11 cellular contexts compared by ENCODE assay signal in genomic region chr3:122800838-122801237, GRCh38.
"Had no signal": no experiment of that assay in that cellular context is flagged by ENCODE, and none has a peak within 500 bp of the region (broad histone marks: within the 10 kb centered on the region; RNA-seq: fewer than 3 reads in every experiment).

No MANE protein-coding gene starts in this region.

- H3K27me3 ChIP-seq: heart left ventricle, right atrium auricular region, tibial nerve, vagina had no signal

- DNase-seq: activated CD4-positive, alpha-beta T cell treated with anti-CD3 and anti-CD28 coated beads for 36 hours; activated CD4-positive, alpha-beta T cell treated with anti-CD3 and anti-CD28 coated beads, Interleukin-2, amount 50 U/mL, for 48 hours; effector memory CD4-positive, alpha-beta T cell; heart left ventricle; left ventricle myocardium inferior; stimulated activated CD4-positive, alpha-beta T cell treated with anti-CD3 and anti-CD28 coated beads, Interleukin-2, amount 100 ng/mL, for 24 hours; stimulated activated naive CD8-positive, alpha-beta T cell treated with anti-CD3 and anti-CD28 coated beads, Interleukin-15, Interleukin-2, amounts not matched to agents 100 U/mL and 50 U/mL, for 24 hours; substantia nigra had no signal

- H3K4me3 ChIP-seq: heart left ventricle, left ventricle myocardium inferior, right atrium auricular region, tibial nerve, vagina had no signal

- H3K9me3 ChIP-seq: heart left ventricle, left ventricle myocardium inferior, right atrium auricular region, tibial nerve, vagina had no signal

- H3K27ac ChIP-seq: heart left ventricle, left ventricle myocardium inferior, right atrium auricular region, tibial nerve, vagina had no signal

- ATAC-seq: activated CD4-positive, alpha-beta T cell treated with anti-CD3 and anti-CD28 coated beads for 36 hours; heart left ventricle; stimulated activated naive CD8-positive, alpha-beta T cell treated with anti-CD3 and anti-CD28 coated beads, Interleukin-15, Interleukin-2, amounts not matched to agents 100 U/mL and 50 U/mL, for 24 hours had no signal

- H3K36me3 ChIP-seq: heart left ventricle, left ventricle myocardium inferior, right atrium auricular region, tibial nerve, vagina had no signal
